ENCODE assay signal across 1 cellular context in the genomic region with DNA sequence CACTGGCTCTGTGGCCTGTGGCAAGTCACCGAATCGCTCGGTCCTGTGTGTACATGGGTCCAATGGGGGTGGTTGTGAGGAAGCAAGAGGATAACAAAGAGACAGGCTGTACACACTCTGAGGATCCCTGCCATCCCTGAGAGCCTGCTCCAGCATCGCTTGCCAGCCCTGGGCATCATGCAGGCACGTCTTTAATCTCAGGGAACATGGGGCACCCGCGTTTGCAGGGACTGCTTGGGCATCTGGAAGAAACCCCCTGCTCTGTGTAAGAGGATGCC.
TF ChIP-seq lines count a peak whose summit lies in the region.

No MANE protein-coding gene starts in this region.

TF ChIP-seq in GM23338, 12 proteins besides CTCF, POLR2A, EP300 and RAD21 (continued from another document):
- TF ChIP-seq, protein P1, sequence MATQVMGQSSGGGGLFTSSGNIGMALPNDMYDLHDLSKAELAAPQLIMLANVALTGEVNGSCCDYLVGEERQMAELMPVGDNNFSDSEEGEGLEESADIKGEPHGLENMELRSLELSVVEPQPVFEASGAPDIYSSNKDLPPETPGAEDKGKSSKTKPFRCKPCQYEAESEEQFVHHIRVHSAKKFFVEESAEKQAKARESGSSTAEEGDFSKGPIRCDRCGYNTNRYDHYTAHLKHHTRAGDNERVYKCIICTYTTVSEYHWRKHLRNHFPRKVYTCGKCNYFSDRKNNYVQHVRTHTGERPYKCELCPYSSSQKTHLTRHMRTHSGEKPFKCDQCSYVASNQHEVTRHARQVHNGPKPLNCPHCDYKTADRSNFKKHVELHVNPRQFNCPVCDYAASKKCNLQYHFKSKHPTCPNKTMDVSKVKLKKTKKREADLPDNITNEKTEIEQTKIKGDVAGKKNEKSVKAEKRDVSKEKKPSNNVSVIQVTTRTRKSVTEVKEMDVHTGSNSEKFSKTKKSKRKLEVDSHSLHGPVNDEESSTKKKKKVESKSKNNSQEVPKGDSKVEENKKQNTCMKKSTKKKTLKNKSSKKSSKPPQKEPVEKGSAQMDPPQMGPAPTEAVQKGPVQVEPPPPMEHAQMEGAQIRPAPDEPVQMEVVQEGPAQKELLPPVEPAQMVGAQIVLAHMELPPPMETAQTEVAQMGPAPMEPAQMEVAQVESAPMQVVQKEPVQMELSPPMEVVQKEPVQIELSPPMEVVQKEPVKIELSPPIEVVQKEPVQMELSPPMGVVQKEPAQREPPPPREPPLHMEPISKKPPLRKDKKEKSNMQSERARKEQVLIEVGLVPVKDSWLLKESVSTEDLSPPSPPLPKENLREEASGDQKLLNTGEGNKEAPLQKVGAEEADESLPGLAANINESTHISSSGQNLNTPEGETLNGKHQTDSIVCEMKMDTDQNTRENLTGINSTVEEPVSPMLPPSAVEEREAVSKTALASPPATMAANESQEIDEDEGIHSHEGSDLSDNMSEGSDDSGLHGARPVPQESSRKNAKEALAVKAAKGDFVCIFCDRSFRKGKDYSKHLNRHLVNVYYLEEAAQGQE (IDR thresholded peaks at IDR 0.05; ENCODE audit: unreplicated experiment), result no peak
- no peak for TF ChIP-seq CREB1 (CRISPR knock-in tag; IDR thresholded peaks at IDR 0.05; ENCODE audit: low read depth)
- TF ChIP-seq, protein P2, sequence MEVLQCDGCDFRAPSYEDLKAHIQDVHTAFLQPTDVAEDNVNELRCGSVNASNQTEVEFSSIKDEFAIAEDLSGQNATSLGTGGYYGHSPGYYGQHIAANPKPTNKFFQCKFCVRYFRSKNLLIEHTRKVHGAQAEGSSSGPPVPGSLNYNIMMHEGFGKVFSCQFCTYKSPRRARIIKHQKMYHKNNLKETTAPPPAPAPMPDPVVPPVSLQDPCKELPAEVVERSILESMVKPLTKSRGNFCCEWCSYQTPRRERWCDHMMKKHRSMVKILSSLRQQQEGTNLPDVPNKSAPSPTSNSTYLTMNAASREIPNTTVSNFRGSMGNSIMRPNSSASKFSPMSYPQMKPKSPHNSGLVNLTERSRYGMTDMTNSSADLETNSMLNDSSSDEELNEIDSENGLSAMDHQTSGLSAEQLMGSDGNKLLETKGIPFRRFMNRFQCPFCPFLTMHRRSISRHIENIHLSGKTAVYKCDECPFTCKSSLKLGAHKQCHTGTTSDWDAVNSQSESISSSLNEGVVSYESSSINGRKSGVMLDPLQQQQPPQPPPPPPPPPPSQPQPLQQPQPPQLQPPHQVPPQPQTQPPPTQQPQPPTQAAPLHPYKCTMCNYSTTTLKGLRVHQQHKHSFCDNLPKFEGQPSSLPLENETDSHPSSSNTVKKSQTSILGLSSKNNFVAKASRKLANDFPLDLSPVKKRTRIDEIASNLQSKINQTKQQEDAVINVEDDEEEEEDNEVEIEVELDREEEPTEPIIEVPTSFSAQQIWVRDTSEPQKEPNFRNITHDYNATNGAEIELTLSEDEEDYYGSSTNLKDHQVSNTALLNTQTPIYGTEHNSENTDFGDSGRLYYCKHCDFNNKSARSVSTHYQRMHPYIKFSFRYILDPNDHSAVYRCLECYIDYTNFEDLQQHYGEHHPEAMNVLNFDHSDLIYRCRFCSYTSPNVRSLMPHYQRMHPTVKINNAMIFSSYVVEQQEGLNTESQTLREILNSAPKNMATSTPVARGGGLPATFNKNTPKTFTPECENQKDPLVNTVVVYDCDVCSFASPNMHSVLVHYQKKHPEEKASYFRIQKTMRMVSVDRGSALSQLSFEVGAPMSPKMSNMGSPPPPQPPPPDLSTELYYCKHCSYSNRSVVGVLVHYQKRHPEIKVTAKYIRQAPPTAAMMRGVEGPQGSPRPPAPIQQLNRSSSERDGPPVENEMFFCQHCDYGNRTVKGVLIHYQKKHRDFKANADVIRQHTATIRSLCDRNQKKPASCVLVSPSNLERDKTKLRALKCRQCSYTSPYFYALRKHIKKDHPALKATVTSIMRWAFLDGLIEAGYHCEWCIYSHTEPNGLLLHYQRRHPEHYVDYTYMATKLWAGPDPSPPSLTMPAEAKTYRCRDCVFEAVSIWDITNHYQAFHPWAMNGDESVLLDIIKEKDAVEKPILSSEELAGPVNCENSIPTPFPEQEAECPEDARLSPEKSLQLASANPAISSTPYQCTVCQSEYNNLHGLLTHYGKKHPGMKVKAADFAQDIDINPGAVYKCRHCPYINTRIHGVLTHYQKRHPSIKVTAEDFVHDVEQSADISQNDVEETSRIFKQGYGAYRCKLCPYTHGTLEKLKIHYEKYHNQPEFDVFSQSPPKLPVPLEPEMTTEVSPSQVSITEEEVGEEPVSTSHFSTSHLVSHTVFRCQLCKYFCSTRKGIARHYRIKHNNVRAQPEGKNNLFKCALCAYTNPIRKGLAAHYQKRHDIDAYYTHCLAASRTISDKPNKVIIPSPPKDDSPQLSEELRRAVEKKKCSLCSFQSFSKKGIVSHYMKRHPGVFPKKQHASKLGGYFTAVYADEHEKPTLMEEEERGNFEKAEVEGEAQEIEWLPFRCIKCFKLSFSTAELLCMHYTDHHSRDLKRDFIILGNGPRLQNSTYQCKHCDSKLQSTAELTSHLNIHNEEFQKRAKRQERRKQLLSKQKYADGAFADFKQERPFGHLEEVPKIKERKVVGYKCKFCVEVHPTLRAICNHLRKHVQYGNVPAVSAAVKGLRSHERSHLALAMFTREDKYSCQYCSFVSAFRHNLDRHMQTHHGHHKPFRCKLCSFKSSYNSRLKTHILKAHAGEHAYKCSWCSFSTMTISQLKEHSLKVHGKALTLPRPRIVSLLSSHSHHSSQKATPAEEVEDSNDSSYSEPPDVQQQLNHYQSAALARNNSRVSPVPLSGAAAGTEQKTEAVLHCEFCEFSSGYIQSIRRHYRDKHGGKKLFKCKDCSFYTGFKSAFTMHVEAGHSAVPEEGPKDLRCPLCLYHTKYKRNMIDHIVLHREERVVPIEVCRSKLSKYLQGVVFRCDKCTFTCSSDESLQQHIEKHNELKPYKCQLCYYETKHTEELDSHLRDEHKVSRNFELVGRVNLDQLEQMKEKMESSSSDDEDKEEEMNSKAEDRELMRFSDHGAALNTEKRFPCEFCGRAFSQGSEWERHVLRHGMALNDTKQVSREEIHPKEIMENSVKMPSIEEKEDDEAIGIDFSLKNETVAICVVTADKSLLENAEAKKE (CRISPR knock-in tag; IDR thresholded peaks at IDR 0.05), result no peak
